20 cellular contexts compared by ENCODE assay signal in genomic region chrX:13198762-13199064, GRCh38.
DNase-seq lines count a peak whose midpoint lies in the region; ATAC-seq, FAIRE-seq and TF ChIP-seq lines count a peak whose summit lies in the region.
"Had no signal": no experiment of that assay in that cellular context is flagged by ENCODE, and none has a peak within 500 bp of the region (broad histone marks: within the 10 kb centered on the region; RNA-seq: fewer than 3 reads in every experiment).

No MANE protein-coding gene starts in this region.

- no peak overlapping the region for H3K4me3 ChIP-seq in mammary epithelial cell (replicated peaks in 1 of 3; ENCODE audit: insufficient read depth in 1 of 3, low read depth in 2 of 3, low read length in 3 of 3)
- H3K4me3 ChIP-seq in breast epithelium = no peak overlapping the region
- peak overlapping the region in 1 of 4 experiments; percentile 45; a peak in 1 of 8 replicates for H3K4me3 ChIP-seq in H1 (ENCODE audit: extremely low read depth in 1 of 4, insufficient read depth in 2 of 4, low read depth in 3 of 4, low read length in 4 of 4)
- no peak overlapping the region for H3K4me3 ChIP-seq in neuron (ENCODE audit: low read length)
- H3K4me3 ChIP-seq: SJCRH30 had no signal

- H4K5ac ChIP-seq in H1 (ENCODE audit: insufficient read length, low read depth, low read length) = peak overlapping the region; percentile 71

- CTCF ChIA-PET in mammary epithelial cell (lab: Charles Lee; ENCODE audit: low non-redundant PET) (no interaction called here), H1 (lab: Charles Lee; ENCODE audit: partially characterized antibody) (interaction anchor here (1.7 kb wide), 1 partner anchor 56 kb away, joined by 3 read pairs; no protein-coding TSS in a partner anchor)

- H3K79me1 ChIP-seq in H1 (ENCODE audit: low read depth, low read length) = no peaks in the 10 kb centered on the region

- no peaks in the 10 kb centered on the region for H3K23me2 ChIP-seq in H1 (ENCODE audit: low read depth, low read length)

- H3K27me3 ChIP-seq in mammary epithelial cell (ENCODE audit: insufficient read depth, low read length) (no peaks in the 10 kb centered on the region), breast epithelium (peaks cover 0 to 9% of the 10 kb centered on the region in 2 donors), H1 (replicated peaks in 1 of 4; ENCODE audit: control insufficient read depth in 3 of 4, extremely low read depth in 1 of 4, insufficient read depth in 3 of 4, low read length in 3 of 4) (no peaks in the 10 kb centered on the region), neuron (ENCODE audit: insufficient read depth, low read length) (peaks cover 3% of the 10 kb centered on the region)
- H3K27me3 ChIP-seq: SJCRH30 had no signal

- H3K4me2 ChIP-seq in mammary epithelial cell (ENCODE audit: insufficient read depth, low read depth, low read length) = no peak overlapping the region
- peak overlapping the region; percentile 31 to 56; a peak in 3 of 4 replicates for H3K4me2 ChIP-seq in H1 (ENCODE audit: insufficient read depth in 1 of 2, low read depth in 2 of 2, low read length in 2 of 2)
- H3K4me2 ChIP-seq: KMS-11 had no signal

- H2BK12ac ChIP-seq in H1 (ENCODE audit: low read depth, low read length) = no peak overlapping the region

- no peak overlapping the region for H3K18ac ChIP-seq in H1 (ENCODE audit: extremely low read depth, low read length)

- no peak overlapping the region for H3K56ac ChIP-seq in H1 (replicated peaks; ENCODE audit: insufficient read length, low read depth, low read length)

- no peaks in the 10 kb centered on the region for H3K9me3 ChIP-seq in mammary epithelial cell (replicated peaks; ENCODE audit: insufficient read depth, low read length)
- H3K9me3 ChIP-seq in breast epithelium = no peaks in the 10 kb centered on the region
- H3K9me3 ChIP-seq in H1 (ENCODE audit: insufficient read depth in 2 of 2, low read depth in 1 of 2, low read length in 1 of 2) = no peaks in the 10 kb centered on the region
- H3K9me3 ChIP-seq in neuron (ENCODE audit: low read length) = no peaks in the 10 kb centered on the region
- H3K9me3 ChIP-seq: SJCRH30 had no signal

- dilution Hi-C loops in mammary epithelial cell (cut with HindIII; ENCODE audit: low sequenced_read_pairs) = no loop called here

- H3K9ac ChIP-seq in mammary epithelial cell (ENCODE audit: insufficient read depth, low read length) (no peak overlapping the region), H1 (replicated peaks in 1 of 4; ENCODE audit: extremely low read depth in 1 of 4, low read depth in 3 of 4, low read length in 3 of 4) (peak overlapping the region in 2 of 4 experiments; percentile 13 to 44; a peak in 2 of 7 replicates)
- H3K9ac ChIP-seq: KMS-11 had no signal

- no peak overlapping the region for H2AK5ac ChIP-seq in H1 (ENCODE audit: low read depth, low read length)

- in situ Hi-C loops in mammary epithelial cell (cut with MboI; ENCODE audit: low sequenced_read_pairs in 2 of 2) = no loop called here

- ATAC-seq in HG03196 (IDR thresholded peaks at IDR 0.05; ENCODE audit: unreplicated experiment) = no peak
- no peak for ATAC-seq in HG03571 (IDR thresholded peaks at IDR 0.05; ENCODE audit: unreplicated experiment)
- ATAC-seq: HCT116 had no signal

- H4K20me1 ChIP-seq in mammary epithelial cell (ENCODE audit: insufficient read depth, low read length) (no peaks in the 10 kb centered on the region), H1 (replicated peaks in 1 of 2; ENCODE audit: control insufficient read depth in 1 of 2, insufficient read depth in 2 of 2, low read length in 2 of 2) (no peaks in the 10 kb centered on the region)

- no peaks in the 10 kb centered on the region for H3K79me2 ChIP-seq in mammary epithelial cell (ENCODE audit: insufficient read depth, low read length)
- H3K79me2 ChIP-seq in H1 (ENCODE audit: control insufficient read depth in 1 of 2, insufficient read depth in 2 of 2, low read length in 2 of 2) = no peaks in the 10 kb centered on the region

- H3K27ac ChIP-seq in mammary epithelial cell (ENCODE audit: insufficient read depth, low read depth, low read length) (no peak overlapping the region), breast epithelium (no peak overlapping the region), H1 (ENCODE audit: low read depth, low read length) (peak overlapping the region; percentile 85)
- H3K27ac ChIP-seq: 22Rv1, KMS-11, SJCRH30 had no signal

- H2BK5ac ChIP-seq in H1 (ENCODE audit: low read depth, low read length) = peak overlapping the region; percentile 94; the same call in 1 of the 2 replicates

- FAIRE-seq in H1 (lab: Jason Lieb, UNC) = no peak
- FAIRE-seq: G401.6 had no signal

- no peak overlapping the region for H2BK120ac ChIP-seq in H1 (replicated peaks; ENCODE audit: low read depth, low read length)

- H3K14ac ChIP-seq in H1 (ENCODE audit: insufficient read length) = no peak overlapping the region

- H2AFZ ChIP-seq in mammary epithelial cell (ENCODE audit: low read depth, low read length) (peak overlapping the region; percentile 21), H1 (ENCODE audit: low read length) (no peak overlapping the region), neuron (ENCODE audit: low read depth, low read length) (peak overlapping the region; percentile 30)

- H3K36me3 ChIP-seq in mammary epithelial cell (ENCODE audit: insufficient read depth, low read length) (no peaks in the 10 kb centered on the region), breast epithelium (no peaks in the 10 kb centered on the region), H1 (ENCODE audit: control insufficient read depth in 2 of 4, insufficient read depth in 4 of 4, low read length in 3 of 4) (no peaks in the 10 kb centered on the region), neuron (ENCODE audit: insufficient read depth, low read length) (no peaks in the 10 kb centered on the region)
- H3K36me3 ChIP-seq: SJCRH30 had no signal

- no peak overlapping the region for H4K8ac ChIP-seq in H1 (ENCODE audit: extremely low read depth, insufficient read depth, low read length)

- TF ChIP-seq CTCF in mammary epithelial cell (conservative IDR thresholded peaks at IDR 0.05 in 1 of 2, IDR thresholded peaks at IDR 0.05 in 1 of 2; ENCODE audit: extremely low read depth in 1 of 2, insufficient read depth in 1 of 2, low read depth in 1 of 2, low read length in 2 of 2) (no peak), breast epithelium (IDR thresholded peaks at IDR 0.05) (no peak), H1 (IDR thresholded peaks at IDR 0.05; ENCODE audit: control extremely low read depth in 1 of 3, insufficient read depth in 1 of 3, low read depth in 1 of 3, low read length in 3 of 3) (no peak)

- H3K4ac ChIP-seq in H1 (replicated peaks; ENCODE audit: insufficient read length, low read depth, low read length) = no peak overlapping the region

- no peak overlapping the region for H3K23ac ChIP-seq in H1 (ENCODE audit: insufficient read length)

- no peak overlapping the region for H2BK15ac ChIP-seq in H1 (ENCODE audit: low read length)

- BruUV-seq in mammary epithelial cell (replicated peaks; lab: Mats Ljungman, UMichigan) = no TSS peak

- WGBS in mammary epithelial cell (ENCODE audit: low coverage, missing lambda C conversion rate) = 67% methylated on average over 3 of the region's 3 CpGs
- 11% methylated on average over 3 of the region's 3 CpGs; no CpG with 5 or more reads in 1 of the 2 experiments for WGBS in H1 (ENCODE audit: extremely low coverage in 1 of 2, insufficient coverage in 1 of 2, insufficient read length in 1 of 2, insufficient replicate concordance in 2 of 2, low coverage in 1 of 2, low lambda C conversion rate in 2 of 2, missing lambda C conversion rate in 1 of 2), 2 experiments

- POLR2A ChIA-PET in H1 (lab: Charles Lee; ENCODE audit: partially characterized antibody) = interaction anchor here (1.4 to 2.7 kb wide), 4 partner anchors 10 to 224 kb away, joined by 3 to 20 read pairs (median 6); partner anchors contain the start of gene TMSB4X

- no peak for TF ChIP-seq EP300 in H1 (IDR thresholded peaks at IDR 0.05; ENCODE audit: borderline replicate concordance in 1 of 2, low read depth in 2 of 2, low read length in 2 of 2)

- H4K91ac ChIP-seq in H1 (replicated peaks; ENCODE audit: insufficient read length, low read length) = no peak overlapping the region

- TF ChIP-seq POLR2A in breast epithelium (IDR thresholded peaks at IDR 0.05) = no peak
- TF ChIP-seq POLR2A in H1 (IDR thresholded peaks at IDR 0.05; ENCODE audit: control extremely low read depth in 1 of 2, low read depth in 2 of 2, low read length in 2 of 2) = no peak

- H2BK20ac ChIP-seq in H1 (ENCODE audit: low read length) = no peak overlapping the region

- DNase-seq in mammary epithelial cell = no peak
- DNase-seq in breast epithelium (ENCODE audit: low spot score in 2 of 2) = no peak
- no peak for DNase-seq in H1 (ENCODE audit: low read depth in 1 of 2, low spot score in 2 of 2)
- DNase-seq in NOMO-1 (lab: John Stamatoyannopoulos, UW; ENCODE audit: unreplicated experiment in 2 of 2) = no peak
- no peak for DNase-seq in KG1 (lab: John Stamatoyannopoulos, UW)
- DNase-seq: CD4-positive, CD25-positive, alpha-beta regulatory T cell; COR-L47; NCI-H1417; NCI-H187; NCI-H226; NCI-H524; NCI-H82; SJCRH30 had no signal

- intact Hi-C loops in mammary epithelial cell (cut with micrococcal nuclease) (no loop called here), breast epithelium (cut with DNase I; ENCODE audit: low total_unique reads) (no loop called here)

- H3K4me1 ChIP-seq in mammary epithelial cell (ENCODE audit: insufficient read depth, low read length) (peaks cover 6% of the 10 kb centered on the region), breast epithelium (no peaks in the 10 kb centered on the region), H1 (replicated peaks in 1 of 4; ENCODE audit: control insufficient read depth in 3 of 4, insufficient read depth in 4 of 4, low read length in 3 of 4) (peaks cover 0 to 17% (median 7%) of the 10 kb centered on the region in 4 experiments; a peak in 4 of 7 replicates), neuron (ENCODE audit: insufficient read depth, low read length) (peaks cover 22% of the 10 kb centered on the region)

- no peak for TF ChIP-seq RAD21 in H1 (IDR thresholded peaks at IDR 0.05 in 1 of 2, conservative IDR thresholded peaks at IDR 0.05 in 1 of 2; ENCODE audit: low read depth in 2 of 2, low read length in 2 of 2)

TF ChIP-seq in H1, 55 proteins besides CTCF, POLR2A, EP300 and RAD21 (continues in another document):
- no peak for TF ChIP-seq NANOG (IDR thresholded peaks at IDR 0.05; ENCODE audit: insufficient read depth, low read depth, low read length, poor library complexity, severe bottlenecking)
